ENCODE assay signal across 1 cellular context in genomic region chr16:89402962-89403361, GRCh38.
TF ChIP-seq lines count a peak whose summit lies in the region.

No MANE protein-coding gene starts in this region.

TF ChIP-seq in IMR-90, 13 proteins besides CTCF, POLR2A, EP300 and RAD21:
- TF ChIP-seq ELK1 (IDR thresholded peaks at IDR 0.05; ENCODE audit: borderline replicate concordance, low read depth, low read length): no peak
- no peak for TF ChIP-seq SMC3 (IDR thresholded peaks at IDR 0.05; ENCODE audit: low read depth, low read length)
- TF ChIP-seq MXI1 (IDR thresholded peaks at IDR 0.05; ENCODE audit: borderline replicate concordance, low read depth, low read length): no peak
- TF ChIP-seq CHD1 (IDR thresholded peaks at IDR 0.05; ENCODE audit: low read depth, low read length): no peak
- TF ChIP-seq FOS (IDR thresholded peaks at IDR 0.05; ENCODE audit: low read depth, low read length): no peak
- TF ChIP-seq CEBPB (IDR thresholded peaks at IDR 0.05; ENCODE audit: low read depth, low read length): no peak
- no peak for TF ChIP-seq NFE2L2 (IDR thresholded peaks at IDR 0.05; ENCODE audit: low read depth, low read length)
- no peak for TF ChIP-seq MAFK (IDR thresholded peaks at IDR 0.05; ENCODE audit: low read depth, low read length)
- TF ChIP-seq MAZ (IDR thresholded peaks at IDR 0.05; ENCODE audit: borderline replicate concordance, low read depth, low read length): no peak
- TF ChIP-seq USF2 (IDR thresholded peaks at IDR 0.05; ENCODE audit: low read depth, low read length): no peak
- no peak for TF ChIP-seq BHLHE40 (IDR thresholded peaks at IDR 0.05; ENCODE audit: low read depth, low read length)
- no peak for TF ChIP-seq RCOR1 (IDR thresholded peaks at IDR 0.05; ENCODE audit: insufficient replicate concordance, low read length)
- no peak for TF ChIP-seq RFX5 (IDR thresholded peaks at IDR 0.05; ENCODE audit: low read depth, low read length)
